ENCODE assay signal across 11 cellular contexts in genomic region chr4:179989975-179990374, GRCh38.
A peak's percentile ranks its signal among the peaks of the same experiment; 100 is the strongest.
DNase-seq lines count a peak whose midpoint lies in the region; ATAC-seq and TF ChIP-seq lines count a peak whose summit lies in the region.
"Had no signal": no experiment of that assay in that cellular context is flagged by ENCODE, and none has a peak within 500 bp of the region (broad histone marks: within the 10 kb centered on the region; RNA-seq: fewer than 3 reads in every experiment).

No MANE protein-coding gene starts in this region.

- no peak overlapping the region for H3K4me2 ChIP-seq in PC-3 (ENCODE audit: low read length)

- ATAC-seq in GM18907 (IDR thresholded peaks at IDR 0.05; ENCODE audit: unreplicated experiment) (peak; percentile 100), HG02763 (IDR thresholded peaks at IDR 0.05; ENCODE audit: unreplicated experiment) (peak; percentile 100), HG03575 (IDR thresholded peaks at IDR 0.05; ENCODE audit: extremely low read depth, insufficient number of reproducible peaks, low FRiP score, unreplicated experiment) (peak; percentile 99), lung (ENCODE audit: insufficient read depth, low FRiP score) (peak; percentile 58), PC-3 (no peak), HG02571 (IDR thresholded peaks at IDR 0.05; ENCODE audit: unreplicated experiment) (no peak)
- ATAC-seq: activated T-helper 17 cell treated with anti-CD3 and anti-CD28 coated beads, Interleukin-2, amount 50 U/mL, for 72 hours had no signal

- no peak overlapping the region for H3K9ac ChIP-seq in PC-3 (ENCODE audit: low read length)

- no peaks in the 10 kb centered on the region for H3K9me3 ChIP-seq in lung (ENCODE audit: control insufficient read depth in 2 of 2, insufficient read depth in 1 of 2, low read length in 1 of 2)
- no peaks in the 10 kb centered on the region for H3K9me3 ChIP-seq in PC-3 (ENCODE audit: low read length)

- H3K79me2 ChIP-seq in PC-3 (ENCODE audit: low read length): no peaks in the 10 kb centered on the region

- H2AFZ ChIP-seq in PC-3 (ENCODE audit: low read length): no peak overlapping the region

- DNase-seq in lung (ENCODE audit: low spot score): no peak
- no peak for DNase-seq in PC-3
- no peak for DNase-seq in SKM-1 treated with dmso at 0.1 percent for 144 hours (lab: John Stamatoyannopoulos, UW; ENCODE audit: unreplicated experiment)
- no peak for DNase-seq in stimulated activated CD4-positive, alpha-beta T cell treated with anti-CD3 and anti-CD28 coated beads, Interleukin-12 subunit alpha, Interleukin-12 subunit beta, amount 100 ng/mL, for 4 hours
- DNase-seq: dorsolateral prefrontal cortex, HCEC 1CT had no signal

- H3K4me3 ChIP-seq in lung (no peak overlapping the region), PC-3 (ENCODE audit: low read length) (no peak overlapping the region)
- H3K4me3 ChIP-seq: dorsolateral prefrontal cortex had no signal

- POLR2A ChIA-PET in PC-3 (lab: Charles Lee; ENCODE audit: unreplicated experiment): no interaction called here

- no peaks in the 10 kb centered on the region for H3K9me2 ChIP-seq in PC-3 (replicated peaks; ENCODE audit: low read length)

- CTCF ChIA-PET in PC-3 (lab: Charles Lee): no interaction called here

- H3K27ac ChIP-seq in lung (ENCODE audit: low read depth in 1 of 2, low read length in 1 of 2): no peak overlapping the region
- H3K27ac ChIP-seq in PC-3 (ENCODE audit: low read length): no peak overlapping the region
- H3K27ac ChIP-seq: dorsolateral prefrontal cortex had no signal

- H3K27me3 ChIP-seq in lung (ENCODE audit: control insufficient read depth, insufficient read depth): no peaks in the 10 kb centered on the region
- H3K27me3 ChIP-seq in PC-3 (ENCODE audit: low read length): no peaks in the 10 kb centered on the region
- H3K27me3 ChIP-seq: dorsolateral prefrontal cortex had no signal

- intact Hi-C loops in PC-3 (cut with micrococcal nuclease): no loop called here

- H3K4me1 ChIP-seq in lung (ENCODE audit: control insufficient read depth in 2 of 2, insufficient read depth in 2 of 2, low read length in 2 of 2) (no peaks in the 10 kb centered on the region), PC-3 (ENCODE audit: insufficient read depth, low read length) (no peaks in the 10 kb centered on the region)

- no peaks in the 10 kb centered on the region for H3F3A ChIP-seq in PC-3 (ENCODE audit: low read length, unreplicated experiment)

- no TSS peak for BruUV-seq in PC-3 (replicated peaks; lab: Mats Ljungman, UMichigan)

- H3K36me3 ChIP-seq in lung (ENCODE audit: control insufficient read depth in 2 of 2, insufficient read depth in 2 of 2, low read length in 2 of 2) (no peaks in the 10 kb centered on the region), PC-3 (ENCODE audit: low read depth, low read length) (no peaks in the 10 kb centered on the region)

- no peak for TF ChIP-seq CTCF in lung (IDR thresholded peaks at IDR 0.05; ENCODE audit: control extremely low read depth, extremely low read depth)
- no peak for TF ChIP-seq CTCF in PC-3 (conservative IDR thresholded peaks at IDR 0.05; ENCODE audit: low read depth, low read length)

- 49 to 64% methylated on average over 4 of the region's 4 CpGs for WGBS in lung, 2 donors

- H4K20me1 ChIP-seq in PC-3 (ENCODE audit: low read length): no peaks in the 10 kb centered on the region

Comparison
In these comparisons a context has a peak if more than half of its experiments do, and no peak if none do; other contexts are left out.
1. ATAC-seq: peak in GM18907 (single experiment), HG02763 (single experiment), HG03575 (single experiment) and lung (single experiment); none in PC-3 (single experiment) and HG02571 (single experiment).